In the genomic region with DNA sequence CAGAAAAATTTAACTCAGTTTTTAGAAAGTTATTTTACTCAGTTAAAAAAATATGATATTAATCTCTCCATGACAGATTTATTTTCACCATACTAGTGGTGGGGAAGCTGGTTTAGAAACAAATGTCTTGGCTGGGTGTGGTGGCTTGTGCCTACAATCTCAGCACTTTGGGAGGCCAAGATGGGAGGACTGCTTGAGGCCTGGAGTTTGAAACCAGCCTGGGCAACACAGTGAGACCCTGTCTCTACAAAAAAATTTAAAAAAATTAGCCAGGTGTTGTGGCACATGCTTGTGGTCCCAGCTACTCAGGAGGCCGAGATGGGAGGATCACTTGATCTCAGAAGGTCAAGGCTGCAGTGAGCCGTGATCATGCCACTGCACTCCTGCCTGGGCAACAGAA, we compare ENCODE assay signal across 3 cellular contexts.
"Had no signal": no experiment of that assay in that cellular context is flagged by ENCODE, and none has a peak within 500 bp of the region (broad histone marks: within the 10 kb centered on the region; RNA-seq: fewer than 3 reads in every experiment).

No MANE protein-coding gene starts in this region.

- ATAC-seq: GM12878 had no signal

- H3K4me3 ChIP-seq: GM12878 had no signal

- DNase-seq: GDM1, GF-D8 had no signal
